In the genomic region with DNA sequence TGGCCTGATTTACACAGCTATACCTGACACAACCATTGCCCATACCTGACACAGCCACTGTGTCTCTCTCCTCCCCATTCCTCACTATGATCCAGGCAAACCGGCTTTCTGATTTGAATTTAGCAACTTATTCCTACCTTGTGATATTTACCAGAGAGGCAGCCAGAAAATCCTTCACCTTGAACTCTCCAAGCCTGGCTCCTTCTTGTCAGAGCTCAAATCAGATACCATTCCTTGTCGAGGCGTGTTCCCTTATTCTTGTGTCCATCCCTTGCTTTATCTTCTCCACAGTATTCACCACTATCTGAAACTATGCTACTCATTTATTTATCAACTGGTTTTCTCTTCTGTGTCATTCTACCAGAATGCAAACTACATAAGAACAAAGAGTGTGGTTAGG, we compare ENCODE assay signal across 14 cellular contexts. TPM values are rescaled to one million over a fixed set of nuclear protein-coding genes. Genes with fewer than 3 reads are reported as not detected.
"Had no signal": no experiment of that assay in that cellular context is flagged by ENCODE, and none has a peak within 500 bp of the region (broad histone marks: within the 10 kb centered on the region; RNA-seq: fewer than 3 reads in every experiment).

No MANE protein-coding gene starts in this region.

RNA-seq across cellular contexts. Expression of a gene that starts 44.9 kb away (rescaled TPM):
- total RNA-seq: activated B cell treated with CpG ODN at 0.5 μM for 24 hours; activated CD4-positive, alpha-beta memory T cell treated with anti-CD3 and anti-CD28 coated beads for 36 hours; activated CD4-positive, alpha-beta memory T cell treated with anti-CD3 and anti-CD28 coated beads, Interleukin-2, amount 10 ng/mL, durations not matched to agents 7 days and 5 days; activated CD4-positive, alpha-beta T cell treated with anti-CD3 and anti-CD28 coated beads for 36 hours; activated CD4-positive, alpha-beta T cell treated with anti-CD3 and anti-CD28 coated beads, Interleukin-2, amount 10 ng/mL, durations not matched to agents 24 days and 14 days; activated CD4-positive, alpha-beta T cell treated with anti-CD3 and anti-CD28 coated beads, Interleukin-2, amount 10 ng/mL, durations not matched to agents 7 days and 5 days; activated CD8-positive, alpha-beta memory T cell treated with anti-CD3 and anti-CD28 coated beads for 36 hours; activated CD8-positive, alpha-beta memory T cell treated with anti-CD3 and anti-CD28 coated beads, Interleukin-2, amount 10 ng/mL, durations not matched to agents 7 days and 5 days; activated CD8-positive, alpha-beta T cell treated with anti-CD3 and anti-CD28 coated beads for 36 hours; activated CD8-positive, alpha-beta T cell treated with anti-CD3 and anti-CD28 coated beads, Interleukin-2, amount 10 ng/mL, durations not matched to agents 7 days and 5 days; T-cell; T-helper 1 cell treated with Interleukin-12 subunit alpha and Interleukin-12 subunit beta and Interleukin-4 antibody, amounts not matched to agents 30 ng/mL and 1 ng/mL, for 36 hours; T-helper 17 cell; T-helper 2 cell treated with Interferon-gamma antibody and Interleukin-4, amounts not matched to agents 100 ng/mL and 5 ng/mL, for 36 hours had no signal
